1 cellular context compared by ENCODE assay signal in genomic region chr11:94597896-94598295, GRCh38.
TF ChIP-seq lines count a peak whose summit lies in the region.

No MANE protein-coding gene starts in this region.

TF ChIP-seq in H1, 55 proteins besides CTCF, POLR2A, EP300 and RAD21 (continued from another document):
- TF ChIP-seq, protein P1, sequence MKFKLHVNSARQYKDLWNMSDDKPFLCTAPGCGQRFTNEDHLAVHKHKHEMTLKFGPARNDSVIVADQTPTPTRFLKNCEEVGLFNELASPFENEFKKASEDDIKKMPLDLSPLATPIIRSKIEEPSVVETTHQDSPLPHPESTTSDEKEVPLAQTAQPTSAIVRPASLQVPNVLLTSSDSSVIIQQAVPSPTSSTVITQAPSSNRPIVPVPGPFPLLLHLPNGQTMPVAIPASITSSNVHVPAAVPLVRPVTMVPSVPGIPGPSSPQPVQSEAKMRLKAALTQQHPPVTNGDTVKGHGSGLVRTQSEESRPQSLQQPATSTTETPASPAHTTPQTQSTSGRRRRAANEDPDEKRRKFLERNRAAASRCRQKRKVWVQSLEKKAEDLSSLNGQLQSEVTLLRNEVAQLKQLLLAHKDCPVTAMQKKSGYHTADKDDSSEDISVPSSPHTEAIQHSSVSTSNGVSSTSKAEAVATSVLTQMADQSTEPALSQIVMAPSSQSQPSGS (IDR thresholded peaks at IDR 0.05; ENCODE audit: low read length): no peak
- TF ChIP-seq SRF (IDR thresholded peaks at IDR 0.05; ENCODE audit: low read depth, low read length) (no peak), GTF2F1 (IDR thresholded peaks at IDR 0.05; ENCODE audit: borderline replicate concordance, low read depth, low read length) (no peak), SAP30 (IDR thresholded peaks at IDR 0.05; ENCODE audit: insufficient read depth, insufficient replicate concordance, low read length) (no peak), MAFK (IDR thresholded peaks at IDR 0.05; ENCODE audit: low read depth, low read length) (no peak), SP4 (IDR thresholded peaks at IDR 0.05; ENCODE audit: low read length) (no peak), POLR2AphosphoS5 (IDR thresholded peaks at IDR 0.05; ENCODE audit: low read depth, low read length) (no peak), BACH1 (IDR thresholded peaks at IDR 0.05; ENCODE audit: low read length) (no peak), CEBPB (IDR thresholded peaks at IDR 0.05; ENCODE audit: low read depth, low read length) (no peak), NANOG (IDR thresholded peaks at IDR 0.05; ENCODE audit: insufficient read depth, low read depth, low read length, poor library complexity, severe bottlenecking) (no peak), RXRA (IDR thresholded peaks at IDR 0.05; ENCODE audit: insufficient read depth, low read depth, low read length) (no peak)
